Comparison of ENCODE assay signal across 20 cellular contexts in the genomic region with DNA sequence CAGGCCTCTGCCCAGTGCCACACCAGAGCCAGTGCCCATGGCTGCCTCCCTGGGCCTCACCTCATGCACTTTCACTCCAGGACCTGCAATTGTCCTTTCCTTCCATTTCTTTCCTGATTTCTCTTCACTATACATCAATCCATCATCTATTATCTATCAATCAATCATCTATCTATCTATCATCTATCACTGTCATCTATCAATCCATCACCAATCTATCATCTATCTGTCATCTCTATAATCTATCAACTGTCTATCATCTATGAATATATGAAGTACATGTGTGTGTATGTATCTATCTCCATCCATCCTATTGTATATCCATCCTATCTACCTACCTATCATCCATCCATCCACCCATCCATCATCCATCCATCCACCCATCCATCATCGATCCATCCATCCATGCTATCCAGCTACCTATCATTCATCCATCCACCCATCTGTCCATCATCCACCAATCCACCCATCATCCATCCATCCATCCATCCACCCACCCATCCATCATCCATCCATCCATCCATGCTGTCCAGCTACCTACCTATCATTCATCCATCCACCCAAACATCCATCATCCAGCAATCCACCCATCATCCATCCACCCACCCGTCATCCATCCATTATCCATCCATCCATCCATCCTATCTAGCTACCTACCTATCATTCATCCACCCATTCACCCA. TPM values are rescaled to one million over a fixed set of nuclear protein-coding genes. Genes with fewer than 3 reads are reported as not detected.
DNase-seq lines count a peak whose midpoint lies in the region; FAIRE-seq and TF ChIP-seq lines count a peak whose summit lies in the region.
"Had no signal": no experiment of that assay in that cellular context is flagged by ENCODE, and none has a peak within 500 bp of the region (broad histone marks: within the 10 kb centered on the region; RNA-seq: fewer than 3 reads in every experiment).

No MANE protein-coding gene starts in this region.

- no peak overlapping the region for H2BK5ac ChIP-seq in neuronal stem cell (ENCODE audit: low read length)

- no peak overlapping the region for H3K4ac ChIP-seq in neuronal stem cell (ENCODE audit: low read length)

- POLR2A ChIA-PET in HEK293 (lab: Yijun Ruan, JAX), result no interaction called here

- no peak overlapping the region for H3K4me2 ChIP-seq in neuronal stem cell (ENCODE audit: insufficient read depth, low read length, poor library complexity, severe bottlenecking)

- H3K36me3 Mint-ChIP-seq in endothelial cell (ENCODE audit: low read depth, unreplicated experiment), result peaks cover 9% of the 10 kb centered on the region
- H3K36me3 Mint-ChIP-seq: CD4-positive, alpha-beta memory T cell; IgD-negative memory B cell had no signal

- no peaks in the 10 kb centered on the region for H3K79me1 ChIP-seq in neuronal stem cell (ENCODE audit: low read depth, low read length)

- no peak overlapping the region for H4K91ac ChIP-seq in neuronal stem cell (ENCODE audit: low read depth, low read length, poor library complexity)

- H2AFZ ChIP-seq in neuronal stem cell (ENCODE audit: low read length), result no peak overlapping the region

- peak overlapping the region; percentile 65 for H3K23ac ChIP-seq in neuronal stem cell (ENCODE audit: low read depth, low read length, poor library complexity)

- H3K4me1 ChIP-seq in HEK293 (ENCODE audit: control insufficient read depth, insufficient read depth, low read length) (no peaks in the 10 kb centered on the region), neuronal stem cell (ENCODE audit: control insufficient read depth in 2 of 2, insufficient read depth in 1 of 2, low read depth in 1 of 2, low read length in 2 of 2) (no peaks in the 10 kb centered on the region)
- H3K4me1 ChIP-seq: BE2C had no signal

- H3K9me3 ChIP-seq in HEK293 (ENCODE audit: control insufficient read depth, insufficient read depth, low read depth, low read length) (no peaks in the 10 kb centered on the region), neuronal stem cell (replicated peaks in 1 of 2; ENCODE audit: control insufficient read depth in 2 of 2, insufficient read depth in 1 of 2, low read depth in 1 of 2, low read length in 2 of 2) (peaks cover 0 to 4% of the 10 kb centered on the region in 2 donors)
- H3K9me3 ChIP-seq: BE2C had no signal

- H2BK15ac ChIP-seq in neuronal stem cell (ENCODE audit: low read length), result no peak overlapping the region

- H3K36me3 ChIP-seq in HEK293 (ENCODE audit: control insufficient read depth in 2 of 2, insufficient read depth in 1 of 2, low read length in 2 of 2) (no peaks in the 10 kb centered on the region), neuronal stem cell (replicated peaks in 1 of 2; ENCODE audit: control insufficient read depth in 2 of 2, insufficient read depth in 2 of 2, low read length in 2 of 2) (no peaks in the 10 kb centered on the region)
- H3K36me3 ChIP-seq: BE2C had no signal

- H3K18ac ChIP-seq in neuronal stem cell (ENCODE audit: low read length), result no peak overlapping the region

- peak overlapping the region; percentile 88 for H2BK12ac ChIP-seq in neuronal stem cell (ENCODE audit: low read length)

- H3K4me3 ChIP-seq in HEK293 (ENCODE audit: low read depth, low read length) (no peak overlapping the region), neuronal stem cell (ENCODE audit: low read length in 2 of 2) (no peak overlapping the region)

- peak overlapping the region; percentile 58 for H3K27ac Mint-ChIP-seq in endothelial cell (ENCODE audit: unreplicated experiment)
- H3K27ac Mint-ChIP-seq: IgD-negative memory B cell had no signal

- peak; percentile 55 for FAIRE-seq in HTR-8/SVneo (lab: Jason Lieb, UNC)
- FAIRE-seq: A204.1, D721Med, G401.6, GM12891 had no signal

- H3K9me3 Mint-ChIP-seq in endothelial cell (ENCODE audit: unreplicated experiment), result peaks cover 11% of the 10 kb centered on the region
- H3K9me3 Mint-ChIP-seq: IgD-negative memory B cell had no signal

- no peak overlapping the region for H3K14ac ChIP-seq in neuronal stem cell (ENCODE audit: low read length)

- no peak overlapping the region for H3K27ac ChIP-seq in HEK293 (ENCODE audit: extremely low read depth, low read depth, low read length)
- H3K27ac ChIP-seq in neuronal stem cell (replicated peaks; ENCODE audit: low read length), result no peak overlapping the region
- H3K27ac ChIP-seq: C4-2B had no signal

- peaks cover 0 to 11% (median 0%) of the 10 kb centered on the region in 3 experiments for H3K27me3 ChIP-seq in neuronal stem cell (ENCODE audit: control insufficient read depth in 3 of 3, insufficient read depth in 3 of 3, low read depth in 1 of 3, low read length in 3 of 3)

- no peak overlapping the region for H2AK5ac ChIP-seq in neuronal stem cell (ENCODE audit: low read depth, low read length)

- WGBS in neuronal stem cell (ENCODE audit: extremely low coverage in 2 of 2, insufficient read length in 2 of 2, insufficient replicate concordance in 1 of 2), 2 donors, result 100% methylated on average over 2 of the region's 2 CpGs; no CpG with 5 or more reads in 1 of the 2 donors

- peaks cover 2% of the 10 kb centered on the region for H3K4me1 Mint-ChIP-seq in endothelial cell (ENCODE audit: unreplicated experiment)

- peak overlapping the region; percentile 3 for H3K4me3 Mint-ChIP-seq in endothelial cell (ENCODE audit: unreplicated experiment)
- H3K4me3 Mint-ChIP-seq: CD4-positive, alpha-beta memory T cell; IgD-negative memory B cell had no signal

- H3K27me3 Mint-ChIP-seq in endothelial cell (ENCODE audit: unreplicated experiment), result peaks cover 36% of the 10 kb centered on the region
- H3K27me3 Mint-ChIP-seq: IgD-negative memory B cell had no signal

- H2BK120ac ChIP-seq in neuronal stem cell (ENCODE audit: low read depth, low read length), result no peak overlapping the region

- H4K8ac ChIP-seq in neuronal stem cell (ENCODE audit: low read depth, low read length), result peak overlapping the region; percentile 6

- TF ChIP-seq CTCF in HEK293 (tag by site-specific recombination; IDR thresholded peaks at IDR 0.05) (no peak), endothelial cell (IDR thresholded peaks at IDR 0.05; ENCODE audit: unreplicated experiment) (no peak)

- peak overlapping the region; percentile 30 for H3K9ac ChIP-seq in neuronal stem cell (ENCODE audit: low read depth, low read length, poor library complexity)

- DNase-seq in HTR-8/SVneo (ENCODE audit: insufficient read length, low spot score) (no peak), endothelial cell (ENCODE audit: low spot score) (no peak), neuronal stem cell (ENCODE audit: low spot score) (no peak), NCI-H2081 (lab: John Stamatoyannopoulos, UW) (no peak), COR-L47 (lab: John Stamatoyannopoulos, UW) (no peak)
- DNase-seq in activated CD4-positive, alpha-beta T cell treated with anti-CD3 and anti-CD28 coated beads for 1 hour, result no peak
- DNase-seq: BE2C; CD4-positive, alpha-beta memory T cell; DMS153; DMS79 treated with DMSO at 0.1 percent for 48 hours; EL; HCEC 1CT had no signal

- CTCF ChIA-PET in HEK293 (lab: Yijun Ruan, JAX), result interaction anchor here (0.6 kb wide), 2 partner anchors 23 to 225 kb away, joined by 3 to 5 read pairs; no protein-coding TSS in a partner anchor

TF ChIP-seq in HEK293, 187 proteins besides CTCF, POLR2A, EP300 and RAD21:
- 0 out of 2 replicates have a peak, but pooled peaks have one; percentile 9 for TF ChIP-seq ZNF747 (tag by site-specific recombination; IDR thresholded peaks at IDR 0.05)
- TF ChIP-seq ZNF704 (tag by site-specific recombination; IDR thresholded peaks at IDR 0.05), result no peak
- peak; percentile 23; the same call in 1 of the 2 replicates for TF ChIP-seq SP2 (tag by site-specific recombination; IDR thresholded peaks at IDR 0.05)
- no peak for TF ChIP-seq ZNF133 (tag by site-specific recombination; IDR thresholded peaks at IDR 0.05)
- no peak for TF ChIP-seq KLF8 (tag by site-specific recombination; IDR thresholded peaks at IDR 0.05)
- TF ChIP-seq REST (tag by site-specific recombination; IDR thresholded peaks at IDR 0.05), result peak; percentile 29; the same call in 1 of the 2 replicates
- TF ChIP-seq ZNF214 (tag by site-specific recombination; IDR thresholded peaks at IDR 0.05; ENCODE audit: borderline replicate concordance), result no peak
TF ChIP-seq in HEK293: peak in this region for 3.

RNA-seq across cellular contexts. Expression of gene SLC6A3, which starts 26.9 kb away (rescaled TPM):
- 0.10 TPM for total RNA-seq in endothelial cell (ENCODE audit: unreplicated experiment)
- polyA plus RNA-seq in neuronal stem cell (2013, experiment 1 of 2), result 0.26 TPM
- 0.15 TPM for polyA plus RNA-seq in neuronal stem cell (2013, experiment 2 of 2)
- total RNA-seq: CD4-positive, alpha-beta memory T cell; H4 had no signal
- polyA plus RNA-seq: CD4-positive, alpha-beta memory T cell; IgD-negative memory B cell had no signal
